In genomic region chr6:105676837-105677236, GRCh38 we compare ENCODE assay signal across 21 cellular contexts.
"Had no signal": no experiment of that assay in that cellular context is flagged by ENCODE, and none has a peak within 500 bp of the region (broad histone marks: within the 10 kb centered on the region; RNA-seq: fewer than 3 reads in every experiment).

No MANE protein-coding gene starts in this region.

- H3K27ac Mint-ChIP-seq: memory B cell, mesothelial cell of epicardium, natural killer cell, neural progenitor cell had no signal

- H3K36me3 ChIP-seq: heart left ventricle, neural progenitor cell, ovary, right atrium auricular region, sigmoid colon, stomach, thoracic aorta, transverse colon had no signal

- H3K4me2 ChIP-seq: neural progenitor cell had no signal

- H3K4me3 Mint-ChIP-seq: memory B cell, mesothelial cell of epicardium, natural killer cell, neural progenitor cell had no signal

- H3K4me1 Mint-ChIP-seq: memory B cell, mesothelial cell of epicardium, natural killer cell, neural progenitor cell had no signal

- H3K36me3 Mint-ChIP-seq: neural progenitor cell had no signal

- H3K4me1 ChIP-seq: sigmoid colon, stomach, transverse colon had no signal

- H3K9me3 ChIP-seq: ovary, thoracic aorta, transverse colon had no signal

- ATAC-seq: left colon had no signal

- DNase-seq: cortex of kidney; dorsolateral prefrontal cortex; effector CD8-positive, alpha-beta T cell; heart left ventricle; hippocampal formation; left colon; natural killer cell; nucleus accumbens; ovary; sigmoid colon; stimulated activated CD4-positive, alpha-beta T cell treated with anti-CD3 and anti-CD28 coated beads, Interleukin-12 subunit alpha, Interleukin-12 subunit beta, amount 100 ng/mL, for 4 hours; stimulated activated naive CD4-positive, alpha-beta T cell; stomach; substantia nigra; transverse colon had no signal

- H3K4me3 ChIP-seq: dorsolateral prefrontal cortex, heart left ventricle, neural progenitor cell, ovary, right atrium auricular region, sigmoid colon, skin epidermis, stomach, thoracic aorta, transverse colon had no signal

- H3K27me3 ChIP-seq: dorsolateral prefrontal cortex, heart left ventricle, neural progenitor cell, ovary, right atrium auricular region, sigmoid colon, stomach, transverse colon had no signal

- H3K9ac ChIP-seq: neural progenitor cell had no signal

- H3K27ac ChIP-seq: heart left ventricle, neural progenitor cell, ovary, sigmoid colon, skin epidermis, stomach, thoracic aorta, transverse colon had no signal
